26 cellular contexts compared by ENCODE assay signal in the genomic region with DNA sequence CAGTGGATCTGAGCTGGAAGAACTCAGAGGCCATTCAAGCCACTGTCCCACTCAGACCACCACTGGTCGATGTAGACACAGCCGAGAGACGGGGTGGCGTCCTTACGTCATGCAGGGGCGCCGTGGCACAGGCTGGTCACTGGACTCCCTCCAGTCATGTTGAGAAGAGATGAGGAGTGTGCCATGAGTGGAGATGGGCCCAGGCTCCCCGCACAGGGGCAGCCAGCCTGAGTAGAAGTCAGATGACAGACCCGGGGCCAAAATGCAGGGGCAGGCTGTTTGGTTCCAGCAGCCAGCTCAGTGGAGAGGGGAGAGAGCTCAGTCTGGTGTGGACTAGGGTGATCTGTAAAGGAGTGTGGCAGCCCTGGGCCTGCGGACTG.
"Had no signal": no experiment of that assay in that cellular context is flagged by ENCODE, and none has a peak within 500 bp of the region (broad histone marks: within the 10 kb centered on the region; RNA-seq: fewer than 3 reads in every experiment).

No MANE protein-coding gene starts in this region.

- H3K4me1 ChIP-seq: Peyer's patch, SJSA1 had no signal

- H3K9me3 ChIP-seq: adrenal gland, MG63, Peyer's patch, SJSA1 had no signal

- H3K4me2 ChIP-seq: KMS-11 had no signal

- H3K27ac Mint-ChIP-seq: activated CD8-positive, alpha-beta T cell treated with anti-CD3 and anti-CD28 coated beads, Interleukin-2, amount 10 ng/mL, durations not matched to agents 7 days and 5 days; activated naive CD8-positive, alpha-beta T cell treated with anti-CD3 and anti-CD28 coated beads, Interleukin-2, amount 10 ng/mL, durations not matched to agents 7 days and 5 days had no signal

- ATAC-seq: activated CD8-positive, alpha-beta T cell treated with anti-CD3 and anti-CD28 coated beads, Interleukin-2, amount 10 ng/mL, durations not matched to agents 7 days and 5 days had no signal

- H3K27me3 ChIP-seq: adrenal gland, MG63, Peyer's patch, SJSA1 had no signal

- H3K9ac ChIP-seq: KMS-11 had no signal

- H3K27ac ChIP-seq: adrenal gland, KMS-11, Peyer's patch, RWPE1, SJSA1 had no signal

- DNase-seq: activated CD4-positive, alpha-beta T cell treated with anti-CD3 and anti-CD28 coated beads for 48 hours; activated CD4-positive, alpha-beta T cell treated with anti-CD3 and anti-CD28 coated beads, Interleukin-2, amount 50 U/mL, for 4 hours; activated CD4-positive, CD25-positive, alpha-beta regulatory T cell treated with anti-CD3 and anti-CD28 coated beads, Interleukin-2, amount 50 U/mL, for 72 hours; activated CD8-positive, alpha-beta memory T cell treated with anti-CD3 and anti-CD28 coated beads, Interleukin-2, amount 50 U/mL, for 48 hours; activated CD8-positive, alpha-beta T cell treated with anti-CD3 and anti-CD28 coated beads, Interleukin-2, amount 10 ng/mL, durations not matched to agents 7 days and 5 days; activated naive CD4-positive, alpha-beta T cell treated with anti-CD3 and anti-CD28 coated beads, Interleukin-2, amount 50 U/mL, for 16 hours; activated naive CD8-positive, alpha-beta T cell treated with anti-CD3 and anti-CD28 coated beads, Interleukin-2, amount 10 ng/mL, durations not matched to agents 7 days and 5 days; activated T-cell treated with anti-CD3 and anti-CD28 coated beads, Interleukin-2, amount 50 U/mL, for 1 hour; anterior cingulate cortex; MG63; MV-4-11; NCI-H1092 treated with DMSO at 0.1 percent for 48 hours; NCI-H1417 treated with DMSO at 0.1 percent for 48 hours; NCI-H1694; NCI-H2029; NCI-H2107; NCI-H2171 treated with DMSO at 0.1 percent for 48 hours; NCI-H510A treated with DMSO at 0.1 percent for 48 hours; NCI-H69; NK-92 treated with Interleukin-12 subunit alpha and Interleukin-12 subunit beta, amount 100 ng/mL, for 24 hours; OCI-M1 had no signal

- H3K36me3 Mint-ChIP-seq: activated naive CD8-positive, alpha-beta T cell treated with anti-CD3 and anti-CD28 coated beads, Interleukin-2, amount 10 ng/mL, durations not matched to agents 7 days and 5 days had no signal

- H3K4me1 Mint-ChIP-seq: activated naive CD8-positive, alpha-beta T cell treated with anti-CD3 and anti-CD28 coated beads, Interleukin-2, amount 10 ng/mL, durations not matched to agents 7 days and 5 days had no signal

- H3K4me3 ChIP-seq: adrenal gland, MG63, Peyer's patch, SJSA1 had no signal

- H3K36me3 ChIP-seq: adrenal gland, MG63, Peyer's patch, SJSA1 had no signal

- H3K4me3 Mint-ChIP-seq: activated CD8-positive, alpha-beta T cell treated with anti-CD3 and anti-CD28 coated beads, Interleukin-2, amount 10 ng/mL, durations not matched to agents 7 days and 5 days; activated naive CD8-positive, alpha-beta T cell treated with anti-CD3 and anti-CD28 coated beads, Interleukin-2, amount 10 ng/mL, durations not matched to agents 7 days and 5 days had no signal

- H3K9me3 Mint-ChIP-seq: activated naive CD8-positive, alpha-beta T cell treated with anti-CD3 and anti-CD28 coated beads, Interleukin-2, amount 10 ng/mL, durations not matched to agents 7 days and 5 days had no signal
